In the genomic region with DNA sequence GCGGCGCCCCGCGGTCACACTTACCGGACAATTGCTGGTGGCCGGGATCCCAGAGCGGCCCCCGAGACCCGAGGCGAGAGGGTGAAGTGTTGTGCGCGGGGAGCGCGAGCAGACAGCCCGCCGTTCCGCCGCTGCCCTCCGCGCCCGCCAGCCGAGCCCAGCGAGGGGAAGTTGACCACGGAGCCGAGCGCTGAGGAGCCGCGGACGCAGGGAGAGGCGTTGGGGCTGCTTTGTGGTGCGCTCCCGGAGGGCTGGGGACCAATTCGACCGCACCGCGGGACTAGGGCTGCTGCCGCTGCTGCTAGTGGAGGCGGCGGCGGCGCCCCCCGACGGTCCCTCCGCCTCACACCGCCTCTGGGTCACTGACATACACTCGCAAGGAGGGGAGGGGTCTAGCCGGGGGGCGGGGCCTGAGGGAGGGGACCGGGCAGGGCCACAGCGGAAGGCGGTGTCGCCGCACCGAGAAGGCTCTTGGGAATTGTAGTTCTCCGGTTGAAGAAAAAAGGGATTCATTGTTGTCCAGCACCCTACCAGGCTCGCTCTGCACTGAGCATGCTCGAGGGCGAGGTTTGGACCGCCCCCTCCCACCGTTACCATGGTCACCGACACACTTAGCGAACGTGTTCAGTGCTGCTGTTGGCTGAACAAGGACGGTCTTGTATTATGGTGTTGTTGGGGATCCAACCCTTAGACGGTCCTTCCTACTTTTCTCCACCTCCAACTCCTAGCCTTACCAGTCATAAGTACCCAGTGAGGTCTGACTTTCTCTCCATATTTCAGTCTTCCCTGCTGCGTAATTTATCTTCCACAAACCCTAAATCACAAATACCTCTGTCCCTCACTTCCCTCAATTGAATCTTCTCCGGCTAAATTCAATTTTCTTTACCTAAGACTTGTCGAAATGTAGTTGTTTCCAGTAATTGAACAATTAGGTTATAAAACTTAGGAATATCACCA, we compare ENCODE assay signal across 1 cellular context.
TF ChIP-seq lines count a peak whose summit lies in the region.

A gene with protein sequence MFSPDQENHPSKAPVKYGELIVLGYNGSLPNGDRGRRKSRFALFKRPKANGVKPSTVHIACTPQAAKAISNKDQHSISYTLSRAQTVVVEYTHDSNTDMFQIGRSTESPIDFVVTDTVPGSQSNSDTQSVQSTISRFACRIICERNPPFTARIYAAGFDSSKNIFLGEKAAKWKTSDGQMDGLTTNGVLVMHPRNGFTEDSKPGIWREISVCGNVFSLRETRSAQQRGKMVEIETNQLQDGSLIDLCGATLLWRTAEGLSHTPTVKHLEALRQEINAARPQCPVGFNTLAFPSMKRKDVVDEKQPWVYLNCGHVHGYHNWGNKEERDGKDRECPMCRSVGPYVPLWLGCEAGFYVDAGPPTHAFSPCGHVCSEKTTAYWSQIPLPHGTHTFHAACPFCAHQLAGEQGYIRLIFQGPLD (minus strand): TSS at position 364 of the 957 bp plus-strand sequence. CDS start 36,110 bp downstream, outside the sequence.

TF ChIP-seq in HepG2, 621 proteins besides CTCF, POLR2A, EP300 and RAD21 (continued from another document and continues in another):
- TF ChIP-seq, protein P1, sequence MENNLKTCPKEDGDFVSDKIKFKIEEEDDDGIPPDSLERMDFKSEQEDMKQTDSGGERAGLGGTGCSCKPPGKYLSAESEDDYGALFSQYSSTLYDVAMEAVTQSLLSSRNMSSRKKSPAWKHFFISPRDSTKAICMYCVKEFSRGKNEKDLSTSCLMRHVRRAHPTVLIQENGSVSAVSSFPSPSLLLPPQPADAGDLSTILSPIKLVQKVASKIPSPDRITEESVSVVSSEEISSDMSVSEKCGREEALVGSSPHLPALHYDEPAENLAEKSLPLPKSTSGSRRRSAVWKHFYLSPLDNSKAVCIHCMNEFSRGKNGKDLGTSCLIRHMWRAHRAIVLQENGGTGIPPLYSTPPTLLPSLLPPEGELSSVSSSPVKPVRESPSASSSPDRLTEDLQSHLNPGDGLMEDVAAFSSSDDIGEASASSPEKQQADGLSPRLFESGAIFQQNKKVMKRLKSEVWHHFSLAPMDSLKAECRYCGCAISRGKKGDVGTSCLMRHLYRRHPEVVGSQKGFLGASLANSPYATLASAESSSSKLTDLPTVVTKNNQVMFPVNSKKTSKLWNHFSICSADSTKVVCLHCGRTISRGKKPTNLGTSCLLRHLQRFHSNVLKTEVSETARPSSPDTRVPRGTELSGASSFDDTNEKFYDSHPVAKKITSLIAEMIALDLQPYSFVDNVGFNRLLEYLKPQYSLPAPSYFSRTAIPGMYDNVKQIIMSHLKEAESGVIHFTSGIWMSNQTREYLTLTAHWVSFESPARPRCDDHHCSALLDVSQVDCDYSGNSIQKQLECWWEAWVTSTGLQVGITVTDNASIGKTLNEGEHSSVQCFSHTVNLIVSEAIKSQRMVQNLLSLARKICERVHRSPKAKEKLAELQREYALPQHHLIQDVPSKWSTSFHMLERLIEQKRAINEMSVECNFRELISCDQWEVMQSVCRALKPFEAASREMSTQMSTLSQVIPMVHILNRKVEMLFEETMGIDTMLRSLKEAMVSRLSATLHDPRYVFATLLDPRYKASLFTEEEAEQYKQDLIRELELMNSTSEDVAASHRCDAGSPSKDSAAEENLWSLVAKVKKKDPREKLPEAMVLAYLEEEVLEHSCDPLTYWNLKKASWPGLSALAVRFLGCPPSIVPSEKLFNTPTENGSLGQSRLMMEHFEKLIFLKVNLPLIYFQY (CRISPR knock-in tag; IDR thresholded peaks at IDR 0.05; ENCODE audit: borderline replicate concordance): no peak; the same call in 1 of the 2 replicates
- TF ChIP-seq, protein P2, sequence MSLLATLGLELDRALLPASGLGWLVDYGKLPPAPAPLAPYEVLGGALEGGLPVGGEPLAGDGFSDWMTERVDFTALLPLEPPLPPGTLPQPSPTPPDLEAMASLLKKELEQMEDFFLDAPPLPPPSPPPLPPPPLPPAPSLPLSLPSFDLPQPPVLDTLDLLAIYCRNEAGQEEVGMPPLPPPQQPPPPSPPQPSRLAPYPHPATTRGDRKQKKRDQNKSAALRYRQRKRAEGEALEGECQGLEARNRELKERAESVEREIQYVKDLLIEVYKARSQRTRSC (CRISPR knock-in tag; IDR thresholded peaks at IDR 0.05; ENCODE audit: low read depth): peak; percentile 45; the same call in 1 of the 2 replicates
- TF ChIP-seq ZNF550 (CRISPR knock-in tag; IDR thresholded peaks at IDR 0.05; ENCODE audit: borderline replicate concordance): no peak
- TF ChIP-seq, protein P3, sequence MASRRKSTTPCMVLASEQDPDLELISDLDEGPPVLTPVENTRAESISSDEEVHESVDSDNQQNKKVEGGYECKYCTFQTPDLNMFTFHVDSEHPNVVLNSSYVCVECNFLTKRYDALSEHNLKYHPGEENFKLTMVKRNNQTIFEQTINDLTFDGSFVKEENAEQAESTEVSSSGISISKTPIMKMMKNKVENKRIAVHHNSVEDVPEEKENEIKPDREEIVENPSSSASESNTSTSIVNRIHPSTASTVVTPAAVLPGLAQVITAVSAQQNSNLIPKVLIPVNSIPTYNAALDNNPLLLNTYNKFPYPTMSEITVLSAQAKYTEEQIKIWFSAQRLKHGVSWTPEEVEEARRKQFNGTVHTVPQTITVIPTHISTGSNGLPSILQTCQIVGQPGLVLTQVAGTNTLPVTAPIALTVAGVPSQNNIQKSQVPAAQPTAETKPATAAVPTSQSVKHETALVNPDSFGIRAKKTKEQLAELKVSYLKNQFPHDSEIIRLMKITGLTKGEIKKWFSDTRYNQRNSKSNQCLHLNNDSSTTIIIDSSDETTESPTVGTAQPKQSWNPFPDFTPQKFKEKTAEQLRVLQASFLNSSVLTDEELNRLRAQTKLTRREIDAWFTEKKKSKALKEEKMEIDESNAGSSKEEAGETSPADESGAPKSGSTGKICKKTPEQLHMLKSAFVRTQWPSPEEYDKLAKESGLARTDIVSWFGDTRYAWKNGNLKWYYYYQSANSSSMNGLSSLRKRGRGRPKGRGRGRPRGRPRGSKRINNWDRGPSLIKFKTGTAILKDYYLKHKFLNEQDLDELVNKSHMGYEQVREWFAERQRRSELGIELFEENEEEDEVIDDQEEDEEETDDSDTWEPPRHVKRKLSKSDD (CRISPR knock-in tag; IDR thresholded peaks at IDR 0.05; ENCODE audit: low read depth): no peak
- no peak for TF ChIP-seq FOXA1 (IDR thresholded peaks at IDR 0.05)
- TF ChIP-seq FOXA1 (CRISPR knock-in tag; IDR thresholded peaks at IDR 0.05): no peak
- TF ChIP-seq SNRNP70 (IDR thresholded peaks at IDR 0.05; ENCODE audit: low read depth, low read length): no peak
- no peak for TF ChIP-seq PRPF4 (IDR thresholded peaks at IDR 0.05; ENCODE audit: low read depth, low read length, poor library complexity, severe bottlenecking)
- peak; percentile 16; the same call in 1 of the 2 replicates for TF ChIP-seq ARHGAP35 (CRISPR knock-in tag; IDR thresholded peaks at IDR 0.05; ENCODE audit: borderline replicate concordance)
- TF ChIP-seq, protein P4, sequence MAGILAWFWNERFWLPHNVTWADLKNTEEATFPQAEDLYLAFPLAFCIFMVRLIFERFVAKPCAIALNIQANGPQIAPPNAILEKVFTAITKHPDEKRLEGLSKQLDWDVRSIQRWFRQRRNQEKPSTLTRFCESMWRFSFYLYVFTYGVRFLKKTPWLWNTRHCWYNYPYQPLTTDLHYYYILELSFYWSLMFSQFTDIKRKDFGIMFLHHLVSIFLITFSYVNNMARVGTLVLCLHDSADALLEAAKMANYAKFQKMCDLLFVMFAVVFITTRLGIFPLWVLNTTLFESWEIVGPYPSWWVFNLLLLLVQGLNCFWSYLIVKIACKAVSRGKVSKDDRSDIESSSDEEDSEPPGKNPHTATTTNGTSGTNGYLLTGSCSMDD (CRISPR knock-in tag; IDR thresholded peaks at IDR 0.05): no peak
- no peak for TF ChIP-seq HNRNPUL1 (IDR thresholded peaks at IDR 0.05; ENCODE audit: low read depth, low read length)
- TF ChIP-seq, protein P5, sequence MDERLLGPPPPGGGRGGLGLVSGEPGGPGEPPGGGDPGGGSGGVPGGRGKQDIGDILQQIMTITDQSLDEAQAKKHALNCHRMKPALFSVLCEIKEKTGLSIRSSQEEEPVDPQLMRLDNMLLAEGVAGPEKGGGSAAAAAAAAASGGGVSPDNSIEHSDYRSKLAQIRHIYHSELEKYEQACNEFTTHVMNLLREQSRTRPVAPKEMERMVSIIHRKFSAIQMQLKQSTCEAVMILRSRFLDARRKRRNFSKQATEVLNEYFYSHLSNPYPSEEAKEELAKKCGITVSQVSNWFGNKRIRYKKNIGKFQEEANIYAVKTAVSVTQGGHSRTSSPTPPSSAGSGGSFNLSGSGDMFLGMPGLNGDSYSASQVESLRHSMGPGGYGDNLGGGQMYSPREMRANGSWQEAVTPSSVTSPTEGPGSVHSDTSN (CRISPR knock-in tag; IDR thresholded peaks at IDR 0.05): no peak
- TF ChIP-seq SSRP1 (CRISPR knock-in tag; IDR thresholded peaks at IDR 0.05): no peak
- peak; percentile 52; the same call in 1 of the 2 replicates for TF ChIP-seq FOXP1 (IDR thresholded peaks at IDR 0.05)
- TF ChIP-seq FOXP1 (CRISPR knock-in tag; IDR thresholded peaks at IDR 0.05): peak; percentile 29; the same call in 1 of the 2 replicates
- 0 out of 2 replicates have a peak, but pooled peaks have one; percentile 19 for TF ChIP-seq HNRNPL (IDR thresholded peaks at IDR 0.05; ENCODE audit: low read depth, low read length)
- TF ChIP-seq, protein P6, sequence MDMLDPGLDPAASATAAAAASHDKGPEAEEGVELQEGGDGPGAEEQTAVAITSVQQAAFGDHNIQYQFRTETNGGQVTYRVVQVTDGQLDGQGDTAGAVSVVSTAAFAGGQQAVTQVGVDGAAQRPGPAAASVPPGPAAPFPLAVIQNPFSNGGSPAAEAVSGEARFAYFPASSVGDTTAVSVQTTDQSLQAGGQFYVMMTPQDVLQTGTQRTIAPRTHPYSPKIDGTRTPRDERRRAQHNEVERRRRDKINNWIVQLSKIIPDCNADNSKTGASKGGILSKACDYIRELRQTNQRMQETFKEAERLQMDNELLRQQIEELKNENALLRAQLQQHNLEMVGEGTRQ (IDR thresholded peaks at IDR 0.05; ENCODE audit: low read depth, low read length): no peak
- TF ChIP-seq, protein P6 (CRISPR knock-in tag; IDR thresholded peaks at IDR 0.05; ENCODE audit: borderline replicate concordance): no peak
- TF ChIP-seq, protein P7, sequence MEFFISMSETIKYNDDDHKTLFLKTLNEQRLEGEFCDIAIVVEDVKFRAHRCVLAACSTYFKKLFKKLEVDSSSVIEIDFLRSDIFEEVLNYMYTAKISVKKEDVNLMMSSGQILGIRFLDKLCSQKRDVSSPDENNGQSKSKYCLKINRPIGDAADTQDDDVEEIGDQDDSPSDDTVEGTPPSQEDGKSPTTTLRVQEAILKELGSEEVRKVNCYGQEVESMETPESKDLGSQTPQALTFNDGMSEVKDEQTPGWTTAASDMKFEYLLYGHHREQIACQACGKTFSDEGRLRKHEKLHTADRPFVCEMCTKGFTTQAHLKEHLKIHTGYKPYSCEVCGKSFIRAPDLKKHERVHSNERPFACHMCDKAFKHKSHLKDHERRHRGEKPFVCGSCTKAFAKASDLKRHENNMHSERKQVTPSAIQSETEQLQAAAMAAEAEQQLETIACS (CRISPR knock-in tag; IDR thresholded peaks at IDR 0.05): no peak; the same call in 1 of the 2 replicates
- TF ChIP-seq KLF15 (CRISPR knock-in tag; IDR thresholded peaks at IDR 0.05; ENCODE audit: borderline replicate concordance): no peak
- TF ChIP-seq IKZF1 (IDR thresholded peaks at IDR 0.05): no peak
- TF ChIP-seq SAP130 (CRISPR knock-in tag; IDR thresholded peaks at IDR 0.05; ENCODE audit: low read depth): peak; percentile 91
- peak; percentile 79 for TF ChIP-seq SALL1 (CRISPR knock-in tag; IDR thresholded peaks at IDR 0.05)
- TF ChIP-seq, protein P8, sequence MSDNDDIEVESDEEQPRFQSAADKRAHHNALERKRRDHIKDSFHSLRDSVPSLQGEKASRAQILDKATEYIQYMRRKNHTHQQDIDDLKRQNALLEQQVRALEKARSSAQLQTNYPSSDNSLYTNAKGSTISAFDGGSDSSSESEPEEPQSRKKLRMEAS (IDR thresholded peaks at IDR 0.05): peak; percentile 48; the same call in 1 of the 2 replicates
- TF ChIP-seq ZNF776 (CRISPR knock-in tag; IDR thresholded peaks at IDR 0.05): peak; percentile 89; the same call in 1 of the 2 replicates
- TF ChIP-seq, protein P9, sequence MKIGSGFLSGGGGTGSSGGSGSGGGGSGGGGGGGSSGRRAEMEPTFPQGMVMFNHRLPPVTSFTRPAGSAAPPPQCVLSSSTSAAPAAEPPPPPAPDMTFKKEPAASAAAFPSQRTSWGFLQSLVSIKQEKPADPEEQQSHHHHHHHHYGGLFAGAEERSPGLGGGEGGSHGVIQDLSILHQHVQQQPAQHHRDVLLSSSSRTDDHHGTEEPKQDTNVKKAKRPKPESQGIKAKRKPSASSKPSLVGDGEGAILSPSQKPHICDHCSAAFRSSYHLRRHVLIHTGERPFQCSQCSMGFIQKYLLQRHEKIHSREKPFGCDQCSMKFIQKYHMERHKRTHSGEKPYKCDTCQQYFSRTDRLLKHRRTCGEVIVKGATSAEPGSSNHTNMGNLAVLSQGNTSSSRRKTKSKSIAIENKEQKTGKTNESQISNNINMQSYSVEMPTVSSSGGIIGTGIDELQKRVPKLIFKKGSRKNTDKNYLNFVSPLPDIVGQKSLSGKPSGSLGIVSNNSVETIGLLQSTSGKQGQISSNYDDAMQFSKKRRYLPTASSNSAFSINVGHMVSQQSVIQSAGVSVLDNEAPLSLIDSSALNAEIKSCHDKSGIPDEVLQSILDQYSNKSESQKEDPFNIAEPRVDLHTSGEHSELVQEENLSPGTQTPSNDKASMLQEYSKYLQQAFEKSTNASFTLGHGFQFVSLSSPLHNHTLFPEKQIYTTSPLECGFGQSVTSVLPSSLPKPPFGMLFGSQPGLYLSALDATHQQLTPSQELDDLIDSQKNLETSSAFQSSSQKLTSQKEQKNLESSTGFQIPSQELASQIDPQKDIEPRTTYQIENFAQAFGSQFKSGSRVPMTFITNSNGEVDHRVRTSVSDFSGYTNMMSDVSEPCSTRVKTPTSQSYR (CRISPR knock-in tag; IDR thresholded peaks at IDR 0.05; ENCODE audit: borderline replicate concordance): peak; percentile 41; the same call in 1 of the 2 replicates
- TF ChIP-seq, protein P10, sequence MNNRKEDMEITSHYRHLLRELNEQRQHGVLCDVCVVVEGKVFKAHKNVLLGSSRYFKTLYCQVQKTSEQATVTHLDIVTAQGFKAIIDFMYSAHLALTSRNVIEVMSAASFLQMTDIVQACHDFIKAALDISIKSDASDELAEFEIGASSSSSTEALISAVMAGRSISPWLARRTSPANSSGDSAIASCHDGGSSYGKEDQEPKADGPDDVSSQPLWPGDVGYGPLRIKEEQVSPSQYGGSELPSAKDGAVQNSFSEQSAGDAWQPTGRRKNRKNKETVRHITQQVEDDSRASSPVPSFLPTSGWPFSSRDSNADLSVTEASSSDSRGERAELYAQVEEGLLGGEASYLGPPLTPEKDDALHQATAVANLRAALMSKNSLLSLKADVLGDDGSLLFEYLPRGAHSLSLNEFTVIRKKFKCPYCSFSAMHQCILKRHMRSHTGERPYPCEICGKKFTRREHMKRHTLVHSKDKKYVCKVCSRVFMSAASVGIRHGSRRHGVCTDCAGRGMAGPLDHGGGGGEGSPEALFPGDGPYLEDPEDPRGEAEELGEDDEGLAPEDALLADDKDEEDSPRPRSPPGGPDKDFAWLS (CRISPR knock-in tag; IDR thresholded peaks at IDR 0.05; ENCODE audit: borderline replicate concordance): no peak
- TF ChIP-seq ZNF781 (CRISPR knock-in tag; IDR thresholded peaks at IDR 0.05; ENCODE audit: borderline replicate concordance, not compliant biosample characterization): no peak
- no peak for TF ChIP-seq KLF13 (CRISPR knock-in tag; IDR thresholded peaks at IDR 0.05)
- TF ChIP-seq MAFK (conservative IDR thresholded peaks at IDR 0.05 in 1 of 2, IDR thresholded peaks at IDR 0.05 in 1 of 2; ENCODE audit: low read length in 2 of 2): no peak
